ENCODE assay signal across 1 cellular context in genomic region chr17:63927464-63928171, GRCh38.
TF ChIP-seq lines count a peak whose summit lies in the region.

No MANE protein-coding gene starts in this region.

TF ChIP-seq in K562, 482 proteins besides CTCF, POLR2A, EP300 and RAD21:
- TF ChIP-seq MAFF (IDR thresholded peaks at IDR 0.05; ENCODE audit: low read length) (no peak), BHLHE40 (IDR thresholded peaks at IDR 0.05; ENCODE audit: low read length) (peak; percentile 51; the same call in 1 of the 2 replicates), DDX20 (tag; IDR thresholded peaks at IDR 0.05; ENCODE audit: low read depth) (no peak)
